In genomic region chr3:144104679-144105078, GRCh38 we compare ENCODE assay signal across 15 cellular contexts.
"Had no signal": no experiment of that assay in that cellular context is flagged by ENCODE, and none has a peak within 500 bp of the region (broad histone marks: within the 10 kb centered on the region; RNA-seq: fewer than 3 reads in every experiment).

No MANE protein-coding gene starts in this region.

- H3K27ac ChIP-seq: foreskin keratinocyte, stomach, transverse colon had no signal

- H3K27me3 ChIP-seq: foreskin keratinocyte, hepatocyte, stomach, transverse colon had no signal

- H3K27me3 Mint-ChIP-seq: dendritic cell treated with granulocyte-macrophage colony-stimulating factor and Interleukin-4, amounts not matched to agents 40 ng/mL and 50 ng/mL, for 4 days had no signal

- H3K9me3 ChIP-seq: thoracic aorta, transverse colon had no signal

- H3K4me3 Mint-ChIP-seq: dendritic cell treated with granulocyte-macrophage colony-stimulating factor and Interleukin-4, amounts not matched to agents 40 ng/mL and 50 ng/mL, for 4 days; naive thymus-derived CD4-positive, alpha-beta T cell; nephron progenitor cell had no signal

- H3K79me2 ChIP-seq: hepatocyte had no signal

- DNase-seq: erythroblast; foreskin keratinocyte; kidney; left cardiac atrium; left ventricle myocardium superior; naive thymus-derived CD4-positive, alpha-beta T cell; nephron progenitor cell; small intestine; stimulated activated CD4-positive, alpha-beta T cell treated with anti-CD3 and anti-CD28 coated beads, Interleukin-12 subunit alpha, Interleukin-12 subunit beta, amount 100 ng/mL, for 4 hours; stimulated activated naive CD4-positive, alpha-beta T cell; stomach; transverse colon had no signal

- H3K4me1 Mint-ChIP-seq: nephron progenitor cell had no signal

- H3K4me1 ChIP-seq: foreskin keratinocyte, transverse colon had no signal

- H3K4me3 ChIP-seq: hepatocyte, stomach, thoracic aorta, transverse colon had no signal

- H3K36me3 ChIP-seq: stomach, thoracic aorta, transverse colon had no signal

- H3K36me3 Mint-ChIP-seq: naive thymus-derived CD4-positive, alpha-beta T cell had no signal

- H2AFZ ChIP-seq: hepatocyte had no signal

- ATAC-seq: foreskin keratinocyte; left ventricle myocardium superior; naive thymus-derived CD4-positive, alpha-beta T cell had no signal

- H3K4me2 ChIP-seq: hepatocyte had no signal

- H3K27ac Mint-ChIP-seq: dendritic cell treated with granulocyte-macrophage colony-stimulating factor and Interleukin-4, amounts not matched to agents 40 ng/mL and 50 ng/mL, for 4 days; naive thymus-derived CD4-positive, alpha-beta T cell; nephron progenitor cell had no signal
